Comparison of ENCODE assay signal across 1 cellular context in the genomic region with DNA sequence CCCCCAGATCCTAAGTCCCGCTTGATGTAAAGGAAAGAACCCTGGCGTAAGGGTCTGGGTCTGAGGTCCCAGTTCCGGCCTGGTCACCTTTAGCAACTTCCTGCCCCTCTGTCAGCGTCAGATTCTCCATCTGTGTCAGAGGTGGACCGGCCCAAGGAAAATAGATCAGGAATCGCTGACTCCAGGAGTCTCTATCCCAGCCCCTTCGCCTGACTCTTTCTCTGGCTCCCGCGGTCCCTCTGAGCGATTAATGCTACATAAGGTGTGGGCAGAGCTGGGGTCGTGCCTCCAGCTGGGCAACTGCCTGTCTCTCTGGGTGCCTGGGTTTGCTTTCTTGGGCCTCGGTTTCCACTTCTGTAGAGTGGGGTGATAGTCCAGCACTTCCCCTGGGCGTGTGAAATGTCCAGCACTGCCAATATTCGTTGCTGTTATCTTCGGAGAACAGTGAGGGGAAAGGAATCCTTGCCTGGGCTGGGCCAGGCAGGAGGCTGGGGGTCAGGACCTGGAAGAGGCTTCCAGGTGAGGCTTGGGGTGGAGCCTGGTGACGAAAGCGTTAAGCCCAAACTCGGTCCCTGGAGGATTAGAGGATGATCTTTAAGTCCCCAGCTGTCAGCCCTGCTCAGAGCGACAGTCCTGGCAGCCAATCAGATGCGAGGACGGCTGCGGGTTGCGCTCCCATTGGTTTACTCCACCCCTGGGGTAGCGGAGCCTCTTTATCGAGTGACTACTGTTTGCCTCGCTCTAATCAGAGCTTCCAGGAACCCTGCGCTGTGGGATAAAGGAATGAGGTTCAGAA.
A peak's percentile ranks its signal among the peaks of the same experiment; 100 is the strongest.
TF ChIP-seq lines count a peak whose summit lies in the region.

No MANE protein-coding gene starts in this region.

TF ChIP-seq in HEK293, 187 proteins besides CTCF, POLR2A, EP300 and RAD21 (continued from another document and continues in another):
- TF ChIP-seq, protein P1, sequence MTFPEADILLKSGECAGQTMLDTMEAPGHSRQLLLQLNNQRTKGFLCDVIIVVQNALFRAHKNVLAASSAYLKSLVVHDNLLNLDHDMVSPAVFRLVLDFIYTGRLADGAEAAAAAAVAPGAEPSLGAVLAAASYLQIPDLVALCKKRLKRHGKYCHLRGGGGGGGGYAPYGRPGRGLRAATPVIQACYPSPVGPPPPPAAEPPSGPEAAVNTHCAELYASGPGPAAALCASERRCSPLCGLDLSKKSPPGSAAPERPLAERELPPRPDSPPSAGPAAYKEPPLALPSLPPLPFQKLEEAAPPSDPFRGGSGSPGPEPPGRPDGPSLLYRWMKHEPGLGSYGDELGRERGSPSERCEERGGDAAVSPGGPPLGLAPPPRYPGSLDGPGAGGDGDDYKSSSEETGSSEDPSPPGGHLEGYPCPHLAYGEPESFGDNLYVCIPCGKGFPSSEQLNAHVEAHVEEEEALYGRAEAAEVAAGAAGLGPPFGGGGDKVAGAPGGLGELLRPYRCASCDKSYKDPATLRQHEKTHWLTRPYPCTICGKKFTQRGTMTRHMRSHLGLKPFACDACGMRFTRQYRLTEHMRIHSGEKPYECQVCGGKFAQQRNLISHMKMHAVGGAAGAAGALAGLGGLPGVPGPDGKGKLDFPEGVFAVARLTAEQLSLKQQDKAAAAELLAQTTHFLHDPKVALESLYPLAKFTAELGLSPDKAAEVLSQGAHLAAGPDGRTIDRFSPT (tag by site-specific recombination; IDR thresholded peaks at IDR 0.05): no peak
- TF ChIP-seq, protein P2, sequence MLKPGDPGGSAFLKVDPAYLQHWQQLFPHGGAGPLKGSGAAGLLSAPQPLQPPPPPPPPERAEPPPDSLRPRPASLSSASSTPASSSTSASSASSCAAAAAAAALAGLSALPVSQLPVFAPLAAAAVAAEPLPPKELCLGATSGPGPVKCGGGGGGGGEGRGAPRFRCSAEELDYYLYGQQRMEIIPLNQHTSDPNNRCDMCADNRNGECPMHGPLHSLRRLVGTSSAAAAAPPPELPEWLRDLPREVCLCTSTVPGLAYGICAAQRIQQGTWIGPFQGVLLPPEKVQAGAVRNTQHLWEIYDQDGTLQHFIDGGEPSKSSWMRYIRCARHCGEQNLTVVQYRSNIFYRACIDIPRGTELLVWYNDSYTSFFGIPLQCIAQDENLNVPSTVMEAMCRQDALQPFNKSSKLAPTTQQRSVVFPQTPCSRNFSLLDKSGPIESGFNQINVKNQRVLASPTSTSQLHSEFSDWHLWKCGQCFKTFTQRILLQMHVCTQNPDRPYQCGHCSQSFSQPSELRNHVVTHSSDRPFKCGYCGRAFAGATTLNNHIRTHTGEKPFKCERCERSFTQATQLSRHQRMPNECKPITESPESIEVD (tag by site-specific recombination; IDR thresholded peaks at IDR 0.05): no peak; the same call in 1 of the 2 replicates
- no peak; the same call in 1 of the 2 replicates for TF ChIP-seq ZSCAN30 (tag by site-specific recombination; IDR thresholded peaks at IDR 0.05)
- TF ChIP-seq GLI4 (tag by site-specific recombination; IDR thresholded peaks at IDR 0.05): no peak
- no peak for TF ChIP-seq ZNF426 (tag by site-specific recombination; IDR thresholded peaks at IDR 0.05)
- peak; percentile 41 for TF ChIP-seq ZNF341 (tag by site-specific recombination; IDR thresholded peaks at IDR 0.05; ENCODE audit: low read depth)
- peak; percentile 95 for TF ChIP-seq ZXDB (tag by site-specific recombination; IDR thresholded peaks at IDR 0.05)
- 0 out of 2 replicates have a peak, but pooled peaks have one; percentile 31 for TF ChIP-seq ZNF2 (tag by site-specific recombination; IDR thresholded peaks at IDR 0.05)
- TF ChIP-seq, protein P3, sequence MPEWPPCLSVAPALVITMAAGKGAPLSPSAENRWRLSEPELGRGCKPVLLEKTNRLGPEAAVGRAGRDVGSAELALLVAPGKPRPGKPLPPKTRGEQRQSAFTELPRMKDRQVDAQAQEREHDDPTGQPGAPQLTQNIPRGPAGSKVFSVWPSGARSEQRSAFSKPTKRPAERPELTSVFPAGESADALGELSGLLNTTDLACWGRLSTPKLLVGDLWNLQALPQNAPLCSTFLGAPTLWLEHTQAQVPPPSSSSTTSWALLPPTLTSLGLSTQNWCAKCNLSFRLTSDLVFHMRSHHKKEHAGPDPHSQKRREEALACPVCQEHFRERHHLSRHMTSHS (tag by site-specific recombination; IDR thresholded peaks at IDR 0.05): no peak
- TF ChIP-seq, protein P4, sequence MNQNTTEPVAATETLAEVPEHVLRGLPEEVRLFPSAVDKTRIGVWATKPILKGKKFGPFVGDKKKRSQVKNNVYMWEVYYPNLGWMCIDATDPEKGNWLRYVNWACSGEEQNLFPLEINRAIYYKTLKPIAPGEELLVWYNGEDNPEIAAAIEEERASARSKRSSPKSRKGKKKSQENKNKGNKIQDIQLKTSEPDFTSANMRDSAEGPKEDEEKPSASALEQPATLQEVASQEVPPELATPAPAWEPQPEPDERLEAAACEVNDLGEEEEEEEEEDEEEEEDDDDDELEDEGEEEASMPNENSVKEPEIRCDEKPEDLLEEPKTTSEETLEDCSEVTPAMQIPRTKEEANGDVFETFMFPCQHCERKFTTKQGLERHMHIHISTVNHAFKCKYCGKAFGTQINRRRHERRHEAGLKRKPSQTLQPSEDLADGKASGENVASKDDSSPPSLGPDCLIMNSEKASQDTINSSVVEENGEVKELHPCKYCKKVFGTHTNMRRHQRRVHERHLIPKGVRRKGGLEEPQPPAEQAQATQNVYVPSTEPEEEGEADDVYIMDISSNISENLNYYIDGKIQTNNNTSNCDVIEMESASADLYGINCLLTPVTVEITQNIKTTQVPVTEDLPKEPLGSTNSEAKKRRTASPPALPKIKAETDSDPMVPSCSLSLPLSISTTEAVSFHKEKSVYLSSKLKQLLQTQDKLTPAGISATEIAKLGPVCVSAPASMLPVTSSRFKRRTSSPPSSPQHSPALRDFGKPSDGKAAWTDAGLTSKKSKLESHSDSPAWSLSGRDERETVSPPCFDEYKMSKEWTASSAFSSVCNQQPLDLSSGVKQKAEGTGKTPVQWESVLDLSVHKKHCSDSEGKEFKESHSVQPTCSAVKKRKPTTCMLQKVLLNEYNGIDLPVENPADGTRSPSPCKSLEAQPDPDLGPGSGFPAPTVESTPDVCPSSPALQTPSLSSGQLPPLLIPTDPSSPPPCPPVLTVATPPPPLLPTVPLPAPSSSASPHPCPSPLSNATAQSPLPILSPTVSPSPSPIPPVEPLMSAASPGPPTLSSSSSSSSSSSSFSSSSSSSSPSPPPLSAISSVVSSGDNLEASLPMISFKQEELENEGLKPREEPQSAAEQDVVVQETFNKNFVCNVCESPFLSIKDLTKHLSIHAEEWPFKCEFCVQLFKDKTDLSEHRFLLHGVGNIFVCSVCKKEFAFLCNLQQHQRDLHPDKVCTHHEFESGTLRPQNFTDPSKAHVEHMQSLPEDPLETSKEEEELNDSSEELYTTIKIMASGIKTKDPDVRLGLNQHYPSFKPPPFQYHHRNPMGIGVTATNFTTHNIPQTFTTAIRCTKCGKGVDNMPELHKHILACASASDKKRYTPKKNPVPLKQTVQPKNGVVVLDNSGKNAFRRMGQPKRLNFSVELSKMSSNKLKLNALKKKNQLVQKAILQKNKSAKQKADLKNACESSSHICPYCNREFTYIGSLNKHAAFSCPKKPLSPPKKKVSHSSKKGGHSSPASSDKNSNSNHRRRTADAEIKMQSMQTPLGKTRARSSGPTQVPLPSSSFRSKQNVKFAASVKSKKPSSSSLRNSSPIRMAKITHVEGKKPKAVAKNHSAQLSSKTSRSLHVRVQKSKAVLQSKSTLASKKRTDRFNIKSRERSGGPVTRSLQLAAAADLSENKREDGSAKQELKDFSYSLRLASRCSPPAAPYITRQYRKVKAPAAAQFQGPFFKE (tag by site-specific recombination; IDR thresholded peaks at IDR 0.05; ENCODE audit: borderline replicate concordance): no peak
- TF ChIP-seq ZNF423 (tag by site-specific recombination; IDR thresholded peaks at IDR 0.05): peak; percentile 56; the same call in 1 of the 2 replicates
- no peak; the same call in none of the 2 replicates for TF ChIP-seq IKZF3 (tag by site-specific recombination; IDR thresholded peaks at IDR 0.05)
- TF ChIP-seq ZNF266 (tag by site-specific recombination; IDR thresholded peaks at IDR 0.05; ENCODE audit: low read depth): no peak
- TF ChIP-seq PRDM1 (tag by site-specific recombination; IDR thresholded peaks at IDR 0.05): no peak
- no peak for TF ChIP-seq ZNF416 (tag by site-specific recombination; IDR thresholded peaks at IDR 0.05)
- no peak for TF ChIP-seq ZNF548 (tag by site-specific recombination; IDR thresholded peaks at IDR 0.05)
- TF ChIP-seq ZFHX2 (tag by site-specific recombination; conservative IDR thresholded peaks at IDR 0.05): no peak
- TF ChIP-seq, protein P5, sequence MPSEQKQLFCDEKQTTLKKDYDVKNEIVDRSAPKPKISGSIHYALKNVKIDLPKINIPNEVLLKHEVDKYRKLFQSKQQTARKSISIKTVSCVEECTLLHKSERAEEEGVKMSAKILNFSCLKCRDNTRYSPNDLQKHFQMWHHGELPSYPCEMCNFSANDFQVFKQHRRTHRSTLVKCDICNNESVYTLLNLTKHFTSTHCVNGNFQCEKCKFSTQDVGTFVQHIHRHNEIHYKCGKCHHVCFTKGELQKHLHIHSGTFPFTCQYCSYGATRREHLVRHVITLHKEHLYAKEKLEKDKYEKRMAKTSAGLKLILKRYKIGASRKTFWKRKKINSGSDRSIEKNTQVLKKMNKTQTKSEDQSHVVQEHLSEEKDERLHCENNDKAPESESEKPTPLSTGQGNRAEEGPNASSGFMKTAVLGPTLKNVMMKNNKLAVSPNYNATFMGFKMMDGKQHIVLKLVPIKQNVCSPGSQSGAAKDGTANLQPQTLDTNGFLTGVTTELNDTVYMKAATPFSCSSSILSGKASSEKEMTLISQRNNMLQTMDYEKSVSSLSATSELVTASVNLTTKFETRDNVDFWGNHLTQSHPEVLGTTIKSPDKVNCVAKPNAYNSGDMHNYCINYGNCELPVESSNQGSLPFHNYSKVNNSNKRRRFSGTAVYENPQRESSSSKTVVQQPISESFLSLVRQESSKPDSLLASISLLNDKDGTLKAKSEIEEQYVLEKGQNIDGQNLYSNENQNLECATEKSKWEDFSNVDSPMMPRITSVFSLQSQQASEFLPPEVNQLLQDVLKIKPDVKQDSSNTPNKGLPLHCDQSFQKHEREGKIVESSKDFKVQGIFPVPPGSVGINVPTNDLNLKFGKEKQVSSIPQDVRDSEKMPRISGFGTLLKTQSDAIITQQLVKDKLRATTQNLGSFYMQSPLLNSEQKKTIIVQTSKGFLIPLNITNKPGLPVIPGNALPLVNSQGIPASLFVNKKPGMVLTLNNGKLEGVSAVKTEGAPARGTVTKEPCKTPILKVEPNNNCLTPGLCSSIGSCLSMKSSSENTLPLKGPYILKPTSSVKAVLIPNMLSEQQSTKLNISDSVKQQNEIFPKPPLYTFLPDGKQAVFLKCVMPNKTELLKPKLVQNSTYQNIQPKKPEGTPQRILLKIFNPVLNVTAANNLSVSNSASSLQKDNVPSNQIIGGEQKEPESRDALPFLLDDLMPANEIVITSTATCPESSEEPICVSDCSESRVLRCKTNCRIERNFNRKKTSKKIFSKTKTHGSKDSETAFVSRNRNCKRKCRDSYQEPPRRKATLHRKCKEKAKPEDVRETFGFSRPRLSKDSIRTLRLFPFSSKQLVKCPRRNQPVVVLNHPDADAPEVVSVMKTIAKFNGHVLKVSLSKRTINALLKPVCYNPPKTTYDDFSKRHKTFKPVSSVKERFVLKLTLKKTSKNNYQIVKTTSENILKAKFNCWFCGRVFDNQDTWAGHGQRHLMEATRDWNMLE (tag by site-specific recombination; conservative IDR thresholded peaks at IDR 0.05; ENCODE audit: low read depth): no peak
- no peak for TF ChIP-seq GLI2 (tag by site-specific recombination; IDR thresholded peaks at IDR 0.05; ENCODE audit: borderline replicate concordance, low read depth)
- no peak for TF ChIP-seq EGR2 (tag by site-specific recombination; IDR thresholded peaks at IDR 0.05; ENCODE audit: low read depth)
- no peak for TF ChIP-seq ZNF350 (tag by site-specific recombination; IDR thresholded peaks at IDR 0.05)
- TF ChIP-seq WT1 (tag by site-specific recombination; IDR thresholded peaks at IDR 0.05): 0 out of 2 replicates have a peak, but pooled peaks have one; percentile 45
- TF ChIP-seq ZSCAN16 (tag by site-specific recombination; IDR thresholded peaks at IDR 0.05): peak; percentile 78
- TF ChIP-seq, protein P6, sequence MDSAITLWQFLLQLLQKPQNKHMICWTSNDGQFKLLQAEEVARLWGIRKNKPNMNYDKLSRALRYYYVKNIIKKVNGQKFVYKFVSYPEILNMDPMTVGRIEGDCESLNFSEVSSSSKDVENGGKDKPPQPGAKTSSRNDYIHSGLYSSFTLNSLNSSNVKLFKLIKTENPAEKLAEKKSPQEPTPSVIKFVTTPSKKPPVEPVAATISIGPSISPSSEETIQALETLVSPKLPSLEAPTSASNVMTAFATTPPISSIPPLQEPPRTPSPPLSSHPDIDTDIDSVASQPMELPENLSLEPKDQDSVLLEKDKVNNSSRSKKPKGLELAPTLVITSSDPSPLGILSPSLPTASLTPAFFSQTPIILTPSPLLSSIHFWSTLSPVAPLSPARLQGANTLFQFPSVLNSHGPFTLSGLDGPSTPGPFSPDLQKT (IDR thresholded peaks at IDR 0.05; ENCODE audit: borderline replicate concordance, low read depth, low read length): no peak
- TF ChIP-seq KLF7 (tag by site-specific recombination; IDR thresholded peaks at IDR 0.05; ENCODE audit: borderline replicate concordance): peak; percentile 60; the same call in 1 of the 2 replicates
- TF ChIP-seq SP2 (tag by site-specific recombination; IDR thresholded peaks at IDR 0.05): peak; percentile 94
- TF ChIP-seq ZNF248 (tag by site-specific recombination; IDR thresholded peaks at IDR 0.05): no peak
- TF ChIP-seq, protein P7, sequence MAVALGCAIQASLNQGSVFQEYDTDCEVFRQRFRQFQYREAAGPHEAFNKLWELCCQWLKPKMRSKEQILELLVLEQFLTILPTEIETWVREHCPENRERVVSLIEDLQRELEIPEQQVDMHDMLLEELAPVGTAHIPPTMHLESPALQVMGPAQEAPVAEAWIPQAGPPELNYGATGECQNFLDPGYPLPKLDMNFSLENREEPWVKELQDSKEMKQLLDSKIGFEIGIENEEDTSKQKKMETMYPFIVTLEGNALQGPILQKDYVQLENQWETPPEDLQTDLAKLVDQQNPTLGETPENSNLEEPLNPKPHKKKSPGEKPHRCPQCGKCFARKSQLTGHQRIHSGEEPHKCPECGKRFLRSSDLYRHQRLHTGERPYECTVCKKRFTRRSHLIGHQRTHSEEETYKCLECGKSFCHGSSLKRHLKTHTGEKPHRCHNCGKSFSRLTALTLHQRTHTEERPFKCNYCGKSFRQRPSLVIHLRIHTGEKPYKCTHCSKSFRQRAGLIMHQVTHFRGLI (tag by site-specific recombination; IDR thresholded peaks at IDR 0.05): peak; percentile 50; the same call in 1 of the 2 replicates
- TF ChIP-seq ZNF10 (tag by site-specific recombination; IDR thresholded peaks at IDR 0.05): peak; percentile 93
- TF ChIP-seq ZFP69B (tag by site-specific recombination; IDR thresholded peaks at IDR 0.05): no peak
- TF ChIP-seq ZNF664 (tag by site-specific recombination; IDR thresholded peaks at IDR 0.05): peak; percentile 87
- TF ChIP-seq ZNF701 (tag by site-specific recombination; IDR thresholded peaks at IDR 0.05): no peak
- TF ChIP-seq, protein P8, sequence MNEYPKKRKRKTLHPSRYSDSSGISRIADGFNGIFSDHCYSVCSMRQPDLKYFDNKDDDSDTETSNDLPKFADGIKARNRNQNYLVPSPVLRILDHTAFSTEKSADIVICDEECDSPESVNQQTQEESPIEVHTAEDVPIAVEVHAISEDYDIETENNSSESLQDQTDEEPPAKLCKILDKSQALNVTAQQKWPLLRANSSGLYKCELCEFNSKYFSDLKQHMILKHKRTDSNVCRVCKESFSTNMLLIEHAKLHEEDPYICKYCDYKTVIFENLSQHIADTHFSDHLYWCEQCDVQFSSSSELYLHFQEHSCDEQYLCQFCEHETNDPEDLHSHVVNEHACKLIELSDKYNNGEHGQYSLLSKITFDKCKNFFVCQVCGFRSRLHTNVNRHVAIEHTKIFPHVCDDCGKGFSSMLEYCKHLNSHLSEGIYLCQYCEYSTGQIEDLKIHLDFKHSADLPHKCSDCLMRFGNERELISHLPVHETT (tag by site-specific recombination; IDR thresholded peaks at IDR 0.05): peak; percentile 74
- TF ChIP-seq ZNF560 (tag by site-specific recombination; IDR thresholded peaks at IDR 0.05; ENCODE audit: borderline replicate concordance): no peak
- no peak for TF ChIP-seq ZNF600 (tag by site-specific recombination; IDR thresholded peaks at IDR 0.05)
